9 cellular contexts compared by ENCODE assay signal in the genomic region with DNA sequence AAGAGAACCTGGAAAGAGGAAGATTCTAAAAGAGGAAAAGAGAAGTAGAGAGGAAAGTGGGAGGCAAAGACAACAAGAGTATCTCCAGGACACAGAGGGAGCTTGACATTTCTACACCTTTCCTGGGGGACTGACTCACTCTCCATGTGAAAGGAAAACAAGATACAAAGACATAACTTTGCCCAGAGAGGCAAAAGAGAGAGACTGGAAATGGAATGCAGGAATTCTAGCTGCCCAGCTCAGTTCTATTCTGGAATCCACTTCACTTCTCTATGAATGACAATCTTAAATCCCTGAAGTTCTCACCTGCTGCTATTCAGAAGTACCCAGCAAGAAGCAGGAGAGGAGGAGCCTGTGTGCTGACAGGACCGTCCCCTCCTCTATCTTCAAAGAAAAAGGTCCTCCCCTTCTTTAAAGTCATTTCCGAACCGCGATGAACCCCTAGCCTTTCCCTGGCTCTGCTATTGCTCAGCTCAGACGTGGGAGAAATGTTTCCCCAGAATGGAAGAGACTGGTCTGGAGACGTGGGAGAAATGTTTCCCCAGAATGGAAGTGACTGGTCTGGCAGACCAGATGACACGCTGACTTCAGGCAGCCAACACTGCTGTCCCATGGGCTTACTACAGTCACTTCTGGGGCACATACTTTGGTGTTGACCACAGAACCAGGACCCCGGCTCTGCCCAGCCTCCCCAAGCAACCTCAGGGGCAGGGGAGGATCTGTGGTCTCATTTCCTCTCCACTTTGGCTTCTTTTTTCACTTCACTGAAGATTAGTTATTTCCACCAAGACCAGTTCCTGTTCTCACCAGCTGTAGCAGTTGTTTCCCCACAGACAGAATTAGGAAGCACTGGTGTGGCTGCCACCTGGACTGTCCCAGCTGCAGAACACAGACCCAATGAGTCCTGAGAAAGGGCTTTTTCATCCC. TPM values are rescaled to one million over a fixed set of nuclear protein-coding genes. Genes with fewer than 3 reads are reported as not detected.
DNase-seq lines count a peak whose midpoint lies in the region; ATAC-seq, FAIRE-seq and TF ChIP-seq lines count a peak whose summit lies in the region.
"Had no signal": no experiment of that assay in that cellular context is flagged by ENCODE, and none has a peak within 500 bp of the region (broad histone marks: within the 10 kb centered on the region; RNA-seq: fewer than 3 reads in every experiment).

No MANE protein-coding gene starts in this region.

- peak overlapping the region; percentile 58 to 73 for H3K4me3 Mint-ChIP-seq in stimulated activated naive B cell treated with anti-CD40 and anti-IgM and Interleukin-4, amounts not matched to agents 10 μg/mL and 1 μg/mL and 100 μg/mL, for 72 hours

- SMC1A ChIA-PET in GM12878 (lab: Charles Lee; ENCODE audit: uncharacterized antibody, unreplicated experiment) = interaction anchor here (0.9 to 6.2 kb wide), 15 partner anchors 10 to 77 kb away, joined by 3 to 59 read pairs (median 5); no protein-coding TSS in a partner anchor

- H3K4me3 ChIP-seq in GM12878 (peak overlapping the region; percentile 54), kidney (ENCODE audit: low read length in 2 of 2) (peak overlapping the region in 1 of 2 donors; percentile 21)

- H3K4me1 Mint-ChIP-seq in stimulated activated naive B cell treated with anti-CD40 and anti-IgM and Interleukin-4, amounts not matched to agents 10 μg/mL and 1 μg/mL and 100 μg/mL, for 72 hours = peaks cover 43 to 71% of the 10 kb centered on the region in 2 donors

- in situ Hi-C loops in GM12878 (cut with MboI) = no loop called here

- RAD21 ChIA-PET in GM12878 (lab: Charles Lee; ENCODE audit: unreplicated experiment) = interaction anchor here (0.6 to 3.6 kb wide), 10 partner anchors 8 to 679 kb away, joined by 3 to 27 read pairs (median 6); a partner anchor contains a TSS

- POLR2A ChIA-PET in GM12878 (lab: Charles Lee) = interaction anchor here (1.1 to 5.9 kb wide), 7 partner anchors 10 to 51 kb away, joined by 3 to 100 read pairs (median 7); no protein-coding TSS in a partner anchor

- H3K27me3 Mint-ChIP-seq in stimulated activated naive B cell treated with anti-CD40 and anti-IgM and Interleukin-4, amounts not matched to agents 10 μg/mL and 1 μg/mL and 100 μg/mL, for 72 hours = no peaks in the 10 kb centered on the region

- H3K36me3 Mint-ChIP-seq in stimulated activated naive B cell treated with anti-CD40 and anti-IgM and Interleukin-4, amounts not matched to agents 10 μg/mL and 1 μg/mL and 100 μg/mL, for 72 hours = peaks cover 11 to 16% of the 10 kb centered on the region in 2 donors

- no peaks in the 10 kb centered on the region for H3K27me3 ChIP-seq in GM12878 (replicated peaks in 1 of 2; ENCODE audit: control insufficient read depth in 2 of 2, insufficient read depth in 2 of 2, low read length in 1 of 2)

- no peaks in the 10 kb centered on the region for H3K36me3 ChIP-seq in GM12878 (ENCODE audit: control insufficient read depth in 2 of 2, insufficient read depth in 2 of 2, low read length in 1 of 2)
- no peaks in the 10 kb centered on the region for H3K36me3 ChIP-seq in kidney (ENCODE audit: control insufficient read depth in 1 of 2, insufficient read depth in 2 of 2, low read length in 2 of 2)

- ATAC-seq in Right ventricle myocardium inferior (peak; percentile 73), HG03039 (IDR thresholded peaks at IDR 0.05; ENCODE audit: unreplicated experiment) (peak; percentile 61), GM12878 (peak; percentile 79)
- ATAC-seq in stimulated activated naive B cell treated with anti-CD40 and anti-IgM and Interleukin-4, amounts not matched to agents 10 μg/mL and 1 μg/mL and 100 μg/mL, for 72 hours (replicated peaks) = peak; percentile 92 to 94

- H2AFZ ChIP-seq in GM12878 (ENCODE audit: control insufficient read depth, low read depth, low read length) = peak overlapping the region; percentile 41

- peak overlapping the region; percentile 95 for H3K27ac Mint-ChIP-seq in stimulated activated naive B cell treated with anti-CD40 and anti-IgM and Interleukin-4, amounts not matched to agents 10 μg/mL and 1 μg/mL and 100 μg/mL, for 72 hours

- H3K9me3 ChIP-seq in GM12878 (replicated peaks; ENCODE audit: control insufficient read depth, insufficient read depth, low read length) = no peaks in the 10 kb centered on the region
- no peaks in the 10 kb centered on the region for H3K9me3 ChIP-seq in kidney (ENCODE audit: control insufficient read depth in 1 of 2, low read length in 2 of 2)

- no peaks in the 10 kb centered on the region for H3K9me3 Mint-ChIP-seq in stimulated activated naive B cell treated with anti-CD40 and anti-IgM and Interleukin-4, amounts not matched to agents 10 μg/mL and 1 μg/mL and 100 μg/mL, for 72 hours

- peak; percentile 53 to 60; a peak in 2 of 4 replicates for TF ChIP-seq EP300 in GM12878 (IDR thresholded peaks at IDR 0.05; ENCODE audit: borderline replicate concordance in 1 of 2, control insufficient read depth in 1 of 2, low read depth in 2 of 2, low read length in 2 of 2)

- 0 out of 2 replicates have a peak, but pooled peaks have one; percentile 10 for TF ChIP-seq RAD21 in GM12878 (IDR thresholded peaks at IDR 0.05; ENCODE audit: insufficient read depth, low read depth, low read length)

- intact Hi-C loops in Right ventricle myocardium inferior (cut with DNase I) = no loop called here
- intact Hi-C loops in cardiac septum (cut with DNase I) = loop anchor here (2.0 kb wide), 1 partner anchor 24 kb away; no protein-coding TSS in a partner anchor
- intact Hi-C loops in GM12878 (cut with micrococcal nuclease; ENCODE audit: unreplicated experiment) = loop anchor here (1.0 kb wide), 1 partner anchor 36 kb away; no protein-coding TSS in a partner anchor
- intact Hi-C loops in kidney (cut with DNase I) = no loop called here

- BruUV-seq in GM12878 (replicated peaks; lab: Mats Ljungman, UMichigan) = no TSS peak

- H3K4me2 ChIP-seq in GM12878 (ENCODE audit: control insufficient read depth, insufficient read depth) = peak overlapping the region; percentile 98

- no peaks in the 10 kb centered on the region for H4K20me1 ChIP-seq in GM12878 (ENCODE audit: control insufficient read depth, insufficient read depth)

- H3K79me2 ChIP-seq in GM12878 (ENCODE audit: control insufficient read depth, insufficient read depth, low read length) = peaks cover 94% of the 10 kb centered on the region

- H3K4me1 ChIP-seq in GM12878 (ENCODE audit: control insufficient read depth, insufficient read depth, low read length) (peaks cover 48% of the 10 kb centered on the region), kidney (ENCODE audit: control insufficient read depth in 1 of 2, insufficient read depth in 1 of 2, low read depth in 1 of 2, low read length in 2 of 2) (peaks cover 6 to 14% of the 10 kb centered on the region in 2 donors)

- peak; percentile 84 for FAIRE-seq in RCC 7860 (lab: Jason Lieb, UNC)
- peak; percentile 72 for FAIRE-seq in GM12878 (lab: Jason Lieb, UNC)
- no peak for FAIRE-seq in kidney (lab: Jason Lieb, UNC)
- FAIRE-seq: G401.6 had no signal

- TF ChIP-seq CTCF in GM12878 (IDR thresholded peaks at IDR 0.05 in 2 of 3, conservative IDR thresholded peaks at IDR 0.05 in 1 of 3; ENCODE audit: control insufficient read depth in 2 of 3, extremely low read depth in 1 of 3, insufficient read depth in 1 of 3, low read depth in 3 of 3, low read length in 3 of 3) (no peak), kidney (IDR thresholded peaks at IDR 0.05; ENCODE audit: borderline replicate concordance, extremely low read depth, insufficient read depth) (no peak)

- H3K9ac ChIP-seq in GM12878 (ENCODE audit: control insufficient read depth, insufficient read depth, low read length) (peak overlapping the region; percentile 66), kidney (ENCODE audit: low read length in 2 of 2) (peak overlapping the region; percentile 1 to 57)

- peak overlapping the region; percentile 91 for H3K27ac ChIP-seq in GM12878 (ENCODE audit: control insufficient read depth, insufficient read depth)
- H3K27ac ChIP-seq in kidney (ENCODE audit: low read depth in 2 of 2, low read length in 2 of 2) = peak overlapping the region; percentile 30 to 68

- DNase-seq in Right ventricle myocardium inferior (ENCODE audit: missing footprints) (no peak), cardiac septum (ENCODE audit: low spot score) (no peak), RCC 7860 (ENCODE audit: low spot score) (peak; percentile 83), GM12878 (ENCODE audit: low read depth, low spot score) (peak; percentile 91), kidney (peak; percentile 75), HPDE6-E6E7 (ENCODE audit: extremely low spot score) (no peak)
- peak; percentile 84 for DNase-seq in stimulated activated naive B cell treated with anti-CD40 and anti-IgM and Interleukin-4, amounts not matched to agents 10 μg/mL and 1 μg/mL and 100 μg/mL, for 72 hours

- 0% methylated on average over 8 of the region's 8 CpGs for WGBS in GM12878 (ENCODE audit: insufficient coverage, insufficient replicate concordance, low lambda C conversion rate, missing lambda C conversion rate)

- CTCF ChIA-PET in GM12878 (lab: Yijun Ruan, JAX) = interaction anchor here (0.6 to 3.7 kb wide), 11 partner anchors 10 to 61 kb away, joined by 3 to 30 read pairs (median 5); no protein-coding TSS in a partner anchor

- no peak for TF ChIP-seq POLR2A in GM12878 (IDR thresholded peaks at IDR 0.05; ENCODE audit: low read depth, low read length)

RNA-seq across cellular contexts. Expression of a gene that starts 8.3 kb away (rescaled TPM):
- 10.8 TPM for total RNA-seq in Right ventricle myocardium inferior
- 19.8 TPM for total RNA-seq in cardiac septum
- 182 and 205 TPM in 2 replicates for total RNA-seq in GM12878 (2013; cell fraction: nucleolus; rRNA removed)
- 44.1 and 46.8 TPM in 2 replicates for total RNA-seq in GM12878 (2014; rRNA removed)
- total RNA-seq in GM12878 (2014; rRNA removed; fragmentation: Illumina TruSeq; extraction: Trizol) = 29.1 and 29.2 TPM in 2 replicates
- total RNA-seq in GM12878 (2021) = 60.5 and 64.9 TPM in 2 replicates
- 19.3 TPM for polyA plus RNA-seq in GM12878 (2011; ENCODE audit: low read depth)
- 40.6 and 47.6 TPM in 2 replicates for polyA plus RNA-seq in GM12878 (2011; rRNA removed)
- polyA plus RNA-seq in GM12878 (2011; cell fraction: cytosol; rRNA removed) = 40.6 and 44.7 TPM in 2 replicates
- 131 and 157 TPM in 2 replicates for polyA plus RNA-seq in GM12878 (2011; cell fraction: nucleus; rRNA removed)
- 33.5 and 36.8 TPM in 2 replicates for polyA plus RNA-seq in GM12878 (2012)
- polyA plus RNA-seq in GM12878 (2014; fragmentation: Illumina TruSeq; extraction: Trizol) = 35.3 and 40.6 TPM in 2 replicates
- 1 to 10 TPM; 3.0 to 5.3 TPM for polyA plus RNA-seq in GM12878 (2014; fragmentation: Nextera tagmentation; extraction: Ambion mirVana)
- 32.6 and 35.0 TPM in 2 replicates for polyA plus RNA-seq in GM12878 (2014; rRNA removed)
- polyA plus RNA-seq in GM12878 (2016; fragmentation: Nextera tagmentation; extraction: Ambion mirVana) = 10 to 100 TPM; 15.1 to 15.7 TPM
- polyA minus RNA-seq in GM12878 (2011; rRNA and poly(A)+ RNA removed) = 105 and 132 TPM in 2 replicates
- polyA minus RNA-seq in GM12878 (2011; cell fraction: cytosol; rRNA and poly(A)+ RNA removed) = 41.7 and 48.0 TPM in 2 replicates
- polyA minus RNA-seq in GM12878 (2011; cell fraction: nucleus; rRNA and poly(A)+ RNA removed) = 46.2 and 54.0 TPM in 2 replicates
- 25.6 TPM for total RNA-seq in kidney
- polyA plus RNA-seq in kidney (ENCODE audit: insufficient read depth, low read depth, low replicate concordance) = 6.3 TPM

RNA-seq across cellular contexts. Expression of a gene that starts 42.5 kb away (rescaled TPM):
- total RNA-seq in Right ventricle myocardium inferior (275 TPM), cardiac septum (191 TPM), GM12878 (2014; rRNA removed) (231 and 268 TPM in 2 replicates), GM12878 (2014; rRNA removed; fragmentation: Illumina TruSeq; extraction: Trizol) (221 and 224 TPM in 2 replicates), GM12878 (2021) (302 and 306 TPM in 2 replicates), kidney (724 TPM)
- 355 and 369 TPM in 2 replicates for total RNA-seq in GM12878 (2013; cell fraction: nucleolus; rRNA removed)
- 226 TPM for polyA plus RNA-seq in GM12878 (2011; ENCODE audit: low read depth)
- polyA plus RNA-seq in GM12878 (2011; rRNA removed) (505 and 603 TPM in 2 replicates), GM12878 (2014; fragmentation: Illumina TruSeq; extraction: Trizol) (308 and 371 TPM in 2 replicates), GM12878 (2014; fragmentation: Nextera tagmentation; extraction: Ambion mirVana) (1,000 to 10,000 TPM in 1 of 2 experiments, 100 to 1,000 TPM in 1; 853 to 1,192 TPM), GM12878 (2014; rRNA removed) (220 and 242 TPM in 2 replicates), GM12878 (2016; fragmentation: Nextera tagmentation; extraction: Ambion mirVana) (100 to 1,000 TPM; 451 to 455 TPM), kidney (ENCODE audit: insufficient read depth, low read depth, low replicate concordance) (644 TPM)
- 335 and 461 TPM in 2 replicates for polyA plus RNA-seq in GM12878 (2011; cell fraction: cytosol; rRNA removed)
- 251 and 330 TPM in 2 replicates for polyA plus RNA-seq in GM12878 (2011; cell fraction: nucleus; rRNA removed)
- polyA plus RNA-seq in GM12878 (2012) = 221 and 351 TPM in 2 replicates
- polyA minus RNA-seq in GM12878 (2011; rRNA and poly(A)+ RNA removed) = 237 and 279 TPM in 2 replicates
- 82.2 and 95.7 TPM in 2 replicates for polyA minus RNA-seq in GM12878 (2011; cell fraction: cytosol; rRNA and poly(A)+ RNA removed)
- polyA minus RNA-seq in GM12878 (2011; cell fraction: nucleus; rRNA and poly(A)+ RNA removed) = 65.3 and 85.8 TPM in 2 replicates

Comparison
In these comparisons a context has a peak if more than half of its experiments do, and no peak if none do; other contexts are left out.
1. intact Hi-C loops: an anchor here in cardiac septum (2.0 kb wide) and GM12878 (1.0 kb wide); none called in Right ventricle myocardium inferior and kidney.
2. DNase-seq: peak in RCC 7860 (single experiment), GM12878 (single experiment), kidney (single experiment) and stimulated activated naive B cell treated with anti-CD40 and anti-IgM and Interleukin-4, amounts not matched to agents 10 μg/mL and 1 μg/mL and 100 μg/mL, for 72 hours (single experiment); none in Right ventricle myocardium inferior (single experiment), cardiac septum (single experiment) and HPDE6-E6E7 (single experiment).
3. Peak in every context shown above with its lines, with median percentiles within 50 percentile points of each other: ATAC-seq.